Comparison of ENCODE assay signal across 8 cellular contexts in genomic region chr3:122795674-122795969, GRCh38. TPM values are rescaled to one million over a fixed set of nuclear protein-coding genes. Genes with fewer than 3 reads are reported as not detected.
DNase-seq lines count a peak whose midpoint lies in the region; ATAC-seq and TF ChIP-seq lines count a peak whose summit lies in the region.

No MANE protein-coding gene starts in this region.

- H3K9ac ChIP-seq in parathyroid adenoma: no peak overlapping the region

- no peaks in the 10 kb centered on the region for H3K9me3 Mint-ChIP-seq in Calu3 (ENCODE audit: low read depth, unreplicated experiment)

- H3K27me3 Mint-ChIP-seq in Calu3 (ENCODE audit: unreplicated experiment): no peaks in the 10 kb centered on the region

- H3K4me3 Mint-ChIP-seq in Calu3 (ENCODE audit: low read depth, unreplicated experiment): peak overlapping the region; percentile 79

- H3K79me2 ChIP-seq in parathyroid adenoma: no peaks in the 10 kb centered on the region

- POLR2A ChIA-PET in RWPE1 (lab: Yijun Ruan, JAX; ENCODE audit: low non-redundant PET): no interaction called here

- no peaks in the 10 kb centered on the region for H3K9me3 ChIP-seq in esophagus squamous epithelium
- H3K9me3 ChIP-seq in parathyroid adenoma (ENCODE audit: control insufficient read depth, low read length): no peaks in the 10 kb centered on the region

- BruUV-seq in Calu3 (replicated peaks; lab: Mats Ljungman, UMichigan): no TSS peak

- peaks cover 29% of the 10 kb centered on the region for H3K36me3 Mint-ChIP-seq in Calu3 (ENCODE audit: insufficient read depth, unreplicated experiment)

- no peaks in the 10 kb centered on the region for H3K27me3 ChIP-seq in esophagus squamous epithelium
- no peaks in the 10 kb centered on the region for H3K27me3 ChIP-seq in parathyroid adenoma (ENCODE audit: control insufficient read depth, insufficient read depth, low read length)

- CTCF ChIA-PET in Calu3 (lab: Charles Lee) (no interaction called here), RWPE1 (lab: Yijun Ruan, JAX) (no interaction called here)

- H3K4me1 Mint-ChIP-seq in Calu3 (ENCODE audit: low read depth, unreplicated experiment): peaks cover 21% of the 10 kb centered on the region

- no peak for ATAC-seq in GM21367 (IDR thresholded peaks at IDR 0.05; ENCODE audit: unreplicated experiment)
- no peak for ATAC-seq in HG03460 (IDR thresholded peaks at IDR 0.05; ENCODE audit: unreplicated experiment)
- ATAC-seq in GM18520 (IDR thresholded peaks at IDR 0.05; ENCODE audit: unreplicated experiment): no peak

- no peak for DNase-seq in Calu3
- DNase-seq in RWPE1 (ENCODE audit: low spot score): no peak
- DNase-seq in esophagus squamous epithelium (lab: John Stamatoyannopoulos, UW): no peak
- DNase-seq in NCI-H2227 (lab: John Stamatoyannopoulos, UW; ENCODE audit: unreplicated experiment): no peak

- intact Hi-C loops in Calu3 (cut with micrococcal nuclease; ENCODE audit: unreplicated experiment) (no loop called here), esophagus squamous epithelium (cut with DNase I) (loop anchor here (10.0 kb wide), 1 partner anchor 111 kb away; the partner anchor contains the start of gene PARP14)

- H3K4me1 ChIP-seq in esophagus squamous epithelium (peaks cover 4 to 88% (median 19%) of the 10 kb centered on the region in 3 donors), parathyroid adenoma (peaks cover 21% of the 10 kb centered on the region)

- peak overlapping the region; percentile 99 for H3K27ac ChIP-seq in RWPE1
- H3K27ac ChIP-seq in esophagus squamous epithelium: peak overlapping the region; percentile 95 to 97 (median 96)
- H3K27ac ChIP-seq in parathyroid adenoma: peak overlapping the region; percentile 91

- peak overlapping the region; percentile 89 for H3K4me2 ChIP-seq in parathyroid adenoma (ENCODE audit: low read length)

- TF ChIP-seq CTCF in Calu3 (IDR thresholded peaks at IDR 0.05; ENCODE audit: unreplicated experiment): no peak
- TF ChIP-seq CTCF in RWPE1 (conservative IDR thresholded peaks at IDR 0.05; ENCODE audit: low read depth): no peak
- no peak for TF ChIP-seq CTCF in esophagus squamous epithelium (IDR thresholded peaks at IDR 0.05)
- TF ChIP-seq CTCF in parathyroid adenoma (IDR thresholded peaks at IDR 0.05): no peak

- no peak for TF ChIP-seq POLR2A in esophagus squamous epithelium (IDR thresholded peaks at IDR 0.05)

- no peaks in the 10 kb centered on the region for H3K36me3 ChIP-seq in esophagus squamous epithelium
- no peaks in the 10 kb centered on the region for H3K36me3 ChIP-seq in parathyroid adenoma (ENCODE audit: control insufficient read depth, insufficient read depth, low read length)

- H3K4me3 ChIP-seq in esophagus squamous epithelium: peak overlapping the region; percentile 79 to 92 (median 82)
- H3K4me3 ChIP-seq in parathyroid adenoma (ENCODE audit: low read depth, low read length): peak overlapping the region; percentile 74

- H3K27ac Mint-ChIP-seq in Calu3 (ENCODE audit: unreplicated experiment): no peak overlapping the region

- peak overlapping the region; percentile 95 for H2AFZ ChIP-seq in parathyroid adenoma

- 12 to 32% methylated on average over 8 to 10 of the region's 10 CpGs for WGBS in esophagus squamous epithelium, 2 donors

RNA-seq across cellular contexts. Expression of gene SLC49A4, which starts 0.8 kb away (rescaled TPM):
- total RNA-seq in Calu3 (2022): 15.0 and 16.1 TPM in 2 replicates
- total RNA-seq in esophagus squamous epithelium: 10 to 100 TPM; 12.2 to 21.4 (median 15.9) TPM

RNA-seq across cellular contexts. Expression of gene HSPBAP1, which starts 2.0 kb away (rescaled TPM):
- total RNA-seq in Calu3 (2022): 8.1 and 8.9 TPM in 2 replicates
- total RNA-seq in esophagus squamous epithelium: 10 to 100 TPM in 1 of 4 donors, 1 to 10 TPM in 3; 3.4 to 13.9 (median 4.0) TPM
